8 cellular contexts compared by ENCODE assay signal in the genomic region with DNA sequence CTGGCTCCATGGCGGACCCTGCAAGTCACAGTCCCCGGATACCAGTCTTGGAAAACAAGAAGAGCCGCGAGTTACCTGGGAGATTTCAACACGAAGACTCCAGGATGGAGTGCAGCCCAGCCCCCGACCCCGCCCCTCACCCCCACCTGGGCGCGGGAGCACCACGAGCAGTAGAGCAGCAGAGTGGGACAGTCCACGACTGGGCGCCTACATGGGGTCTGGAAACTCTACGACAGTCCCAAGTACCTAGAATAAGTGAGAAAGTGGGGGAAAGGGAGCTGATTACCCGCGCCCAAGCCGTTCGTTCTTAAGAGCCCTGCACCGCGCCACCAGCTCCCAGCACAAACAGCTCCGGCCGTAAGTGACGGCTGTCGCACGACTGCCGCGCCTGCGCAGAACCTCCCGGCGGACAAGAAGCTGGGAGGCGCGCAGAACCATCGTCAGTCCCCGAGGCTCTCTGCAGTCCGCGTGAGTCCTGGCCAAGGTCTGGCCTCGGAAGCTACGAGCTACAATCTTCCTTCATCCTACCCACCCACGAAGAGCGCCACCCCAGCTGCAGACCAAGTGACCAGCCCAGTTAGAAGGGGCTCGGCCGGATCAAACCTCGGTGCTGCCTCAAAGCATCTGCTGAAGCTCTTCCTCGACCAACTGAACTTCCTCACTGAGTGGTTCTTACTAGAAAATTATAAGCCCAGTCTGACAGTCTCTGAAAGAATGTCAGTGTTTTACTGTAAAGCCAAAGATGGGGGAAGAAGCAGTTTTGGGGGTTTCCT. TPM values are rescaled to one million over a fixed set of nuclear protein-coding genes. Genes with fewer than 3 reads are reported as not detected.
A peak's percentile ranks its signal among the peaks of the same experiment; 100 is the strongest.
DNase-seq lines count a peak whose midpoint lies in the region; ATAC-seq and TF ChIP-seq lines count a peak whose summit lies in the region.

A gene (minus strand): TSS at position 359 of the 773 bp plus-strand sequence. CDS start 349 bp downstream, at position 10.

- H3K9me3 Mint-ChIP-seq in activated T-helper 1 cell treated with anti-CD3 and anti-CD28 coated beads, Interleukin-12 subunit alpha, Interleukin-12 subunit beta, Interleukin-2, Interleukin-4 antibody, amounts not matched to agents 30 ng/mL and 10 ng/mL and 1 ng/mL, durations not matched to agents 14 hours and 24 hours and 36 hours: no peaks in the 10 kb centered on the region
- H3K9me3 Mint-ChIP-seq in naive B cell: no peaks in the 10 kb centered on the region
- no peaks in the 10 kb centered on the region for H3K9me3 Mint-ChIP-seq in stimulated activated effector memory CD8-positive, alpha-beta T cell treated with anti-CD3 and anti-CD28 coated beads, Interleukin-12 subunit alpha, Interleukin-12 subunit beta, amount 100 ng/mL, for 72 hours

- TF ChIP-seq CTCF in LNCaP clone FGC (IDR thresholded peaks at IDR 0.05; ENCODE audit: control insufficient read depth, extremely low read depth, insufficient read depth): no peak

- intact Hi-C loops in activated T-helper 1 cell treated with anti-CD3 and anti-CD28 coated beads, Interleukin-12 subunit alpha, Interleukin-12 subunit beta, Interleukin-2, Interleukin-4 antibody, amounts not matched to agents 30 ng/mL and 10 ng/mL and 1 ng/mL, durations not matched to agents 14 hours and 24 hours and 36 hours (cut with micrococcal nuclease): loop anchor here (1.0 to 5.0 kb wide), 5 partner anchors 24 to 589 kb away; a partner anchor contains a TSS

- peak; percentile 88 to 91 for ATAC-seq in naive B cell (ENCODE audit: low read depth in 2 of 2)
- peak; percentile 97 for ATAC-seq in stimulated activated effector memory CD8-positive, alpha-beta T cell treated with anti-CD3 and anti-CD28 coated beads, Interleukin-12 subunit alpha, Interleukin-12 subunit beta, amount 100 ng/mL, for 72 hours

- H3K27ac Mint-ChIP-seq in activated T-helper 1 cell treated with anti-CD3 and anti-CD28 coated beads, Interleukin-12 subunit alpha, Interleukin-12 subunit beta, Interleukin-2, Interleukin-4 antibody, amounts not matched to agents 30 ng/mL and 10 ng/mL and 1 ng/mL, durations not matched to agents 14 hours and 24 hours and 36 hours: peak within 1 kb of the TSS; percentile 93
- peak within 1 kb of the TSS; percentile 80 to 96 (median 94) for H3K27ac Mint-ChIP-seq in naive B cell
- peak within 1 kb of the TSS; percentile 91 for H3K27ac Mint-ChIP-seq in stimulated activated effector memory CD8-positive, alpha-beta T cell treated with anti-CD3 and anti-CD28 coated beads, Interleukin-12 subunit alpha, Interleukin-12 subunit beta, amount 100 ng/mL, for 72 hours

- peaks cover 17% of the 10 kb centered on the region for H3K4me1 Mint-ChIP-seq in activated T-helper 1 cell treated with anti-CD3 and anti-CD28 coated beads, Interleukin-12 subunit alpha, Interleukin-12 subunit beta, Interleukin-2, Interleukin-4 antibody, amounts not matched to agents 30 ng/mL and 10 ng/mL and 1 ng/mL, durations not matched to agents 14 hours and 24 hours and 36 hours (ENCODE audit: low read depth)
- H3K4me1 Mint-ChIP-seq in naive B cell: peaks cover 5 to 20% (median 9%) of the 10 kb centered on the region in 3 donors
- H3K4me1 Mint-ChIP-seq in stimulated activated effector memory CD8-positive, alpha-beta T cell treated with anti-CD3 and anti-CD28 coated beads, Interleukin-12 subunit alpha, Interleukin-12 subunit beta, amount 100 ng/mL, for 72 hours: peaks cover 5% of the 10 kb centered on the region

- H3K4me3 Mint-ChIP-seq in activated T-helper 1 cell treated with anti-CD3 and anti-CD28 coated beads, Interleukin-12 subunit alpha, Interleukin-12 subunit beta, Interleukin-2, Interleukin-4 antibody, amounts not matched to agents 30 ng/mL and 10 ng/mL and 1 ng/mL, durations not matched to agents 14 hours and 24 hours and 36 hours: peak within 1 kb of the TSS; percentile 93
- peak within 1 kb of the TSS; percentile 86 to 98 (median 93) for H3K4me3 Mint-ChIP-seq in naive B cell
- H3K4me3 Mint-ChIP-seq in stimulated activated effector memory CD8-positive, alpha-beta T cell treated with anti-CD3 and anti-CD28 coated beads, Interleukin-12 subunit alpha, Interleukin-12 subunit beta, amount 100 ng/mL, for 72 hours: peak within 1 kb of the TSS; percentile 80

- DNase-seq in EH (ENCODE audit: low read depth) (peak; percentile 93), GOT3 (lab: John Stamatoyannopoulos, UW) (peak; percentile 65), LNCaP clone FGC (ENCODE audit: low read depth) (peak; percentile 81), RPMI8226 (peak; percentile 95), fibroblast of gingiva (ENCODE audit: low read depth) (peak; percentile 92), naive B cell (peak; percentile 90)
- DNase-seq in activated T-helper 1 cell treated with anti-CD3 and anti-CD28 coated beads, Interleukin-12 subunit alpha, Interleukin-12 subunit beta, Interleukin-2, Interleukin-4 antibody, amounts not matched to agents 30 ng/mL and 10 ng/mL and 1 ng/mL, durations not matched to agents 14 hours and 24 hours and 36 hours (ENCODE audit: low spot score): peak; percentile 86
- DNase-seq in stimulated activated effector memory CD8-positive, alpha-beta T cell treated with anti-CD3 and anti-CD28 coated beads, Interleukin-12 subunit alpha, Interleukin-12 subunit beta, amount 100 ng/mL, for 72 hours (ENCODE audit: low spot score in 2 of 2): peak; percentile 87 to 94

- peak within 1 kb of the TSS; percentile 90 for H3K4me3 ChIP-seq in LNCaP clone FGC (ENCODE audit: low read depth, low read length)

- peaks cover 1% of the 10 kb centered on the region for H3K36me3 Mint-ChIP-seq in activated T-helper 1 cell treated with anti-CD3 and anti-CD28 coated beads, Interleukin-12 subunit alpha, Interleukin-12 subunit beta, Interleukin-2, Interleukin-4 antibody, amounts not matched to agents 30 ng/mL and 10 ng/mL and 1 ng/mL, durations not matched to agents 14 hours and 24 hours and 36 hours (ENCODE audit: low read depth)
- no peaks in the 10 kb centered on the region for H3K36me3 Mint-ChIP-seq in naive B cell
- peaks cover 32% of the 10 kb centered on the region for H3K36me3 Mint-ChIP-seq in stimulated activated effector memory CD8-positive, alpha-beta T cell treated with anti-CD3 and anti-CD28 coated beads, Interleukin-12 subunit alpha, Interleukin-12 subunit beta, amount 100 ng/mL, for 72 hours

- H3K27me3 Mint-ChIP-seq in activated T-helper 1 cell treated with anti-CD3 and anti-CD28 coated beads, Interleukin-12 subunit alpha, Interleukin-12 subunit beta, Interleukin-2, Interleukin-4 antibody, amounts not matched to agents 30 ng/mL and 10 ng/mL and 1 ng/mL, durations not matched to agents 14 hours and 24 hours and 36 hours (ENCODE audit: insufficient read depth): peaks cover 1% of the 10 kb centered on the region
- H3K27me3 Mint-ChIP-seq in naive B cell: no peaks in the 10 kb centered on the region

RNA-seq across cellular contexts. Expression of the gene that starts here (rescaled TPM):
- 64.6 and 72.5 TPM in 2 replicates for total RNA-seq in activated T-helper 1 cell treated with anti-CD3 and anti-CD28 coated beads, Interleukin-12 subunit alpha, Interleukin-12 subunit beta, Interleukin-2, Interleukin-4 antibody, amounts not matched to agents 30 ng/mL and 10 ng/mL and 1 ng/mL, durations not matched to agents 14 hours and 24 hours and 36 hours
- polyA plus RNA-seq in naive B cell (ENCODE audit: low read depth in 6 of 6): 100 to 1,000 TPM; 129 to 189 (median 169) TPM

Comparison
In these comparisons a context has a peak if more than half of its experiments do, and no peak if none do; other contexts are left out.
1. Peak in every context shown above with its lines: DNase-seq, ATAC-seq and H3K4me3 ChIP-seq.